ENCODE assay signal across 32 cellular contexts in the genomic region with DNA sequence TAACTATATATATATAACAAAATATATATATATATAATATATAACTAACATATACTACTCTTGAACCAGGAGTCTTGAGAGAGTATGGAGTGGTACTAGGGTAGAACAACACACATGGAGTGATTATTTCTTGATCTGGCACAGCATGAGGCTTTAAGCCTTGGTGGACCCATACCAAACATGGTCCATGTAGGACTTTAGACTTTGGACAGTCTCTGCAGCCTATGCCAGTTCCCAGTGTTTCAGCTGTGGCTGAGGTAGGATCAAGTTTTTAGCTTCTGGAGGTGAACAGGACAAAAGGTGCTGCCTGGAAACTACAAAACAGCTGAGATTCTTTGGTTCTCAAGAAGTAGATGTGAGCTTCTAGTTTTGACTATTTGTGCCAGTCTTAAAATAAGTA. TPM values are rescaled to one million over a fixed set of nuclear protein-coding genes. Genes with fewer than 3 reads are reported as not detected.
"Had no signal": no experiment of that assay in that cellular context is flagged by ENCODE, and none has a peak within 500 bp of the region (broad histone marks: within the 10 kb centered on the region; RNA-seq: fewer than 3 reads in every experiment).

No MANE protein-coding gene starts in this region.

- H3K4me3 Mint-ChIP-seq: naive thymus-derived CD8-positive, alpha-beta T cell; natural killer cell treated with Interleukin-12 subunit alpha and Interleukin-12 subunit beta and Interleukin-15 and Interleukin-18, amount 100 ng/mL, for 72 hours; nephron progenitor cell; neural crest cell; stimulated activated memory B cell treated with anti-CD40 and anti-IgM and Interleukin-4, amounts not matched to agents 10 μg/mL and 1 μg/mL and 100 μg/mL, for 72 hours; stimulated activated naive CD8-positive, alpha-beta T cell treated with anti-CD3 and anti-CD28 coated beads, Interleukin-15, amount 100 ng/mL, for 72 hours; type B pancreatic cell had no signal

- H3K9me3 Mint-ChIP-seq: stimulated activated memory B cell treated with anti-CD40 and anti-IgM and Interleukin-4, amounts not matched to agents 10 μg/mL and 1 μg/mL and 100 μg/mL, for 72 hours; stimulated activated naive CD8-positive, alpha-beta T cell treated with anti-CD3 and anti-CD28 coated beads, Interleukin-15, amount 100 ng/mL, for 72 hours had no signal

- H3K4me3 ChIP-seq: psoas muscle, skin epidermis, smooth muscle cell, spleen, suprapubic skin, testis, tibial artery, transverse colon, upper lobe of right lung, uterus had no signal

- H3K36me3 Mint-ChIP-seq: naive thymus-derived CD8-positive, alpha-beta T cell; natural killer cell treated with Interleukin-12 subunit alpha and Interleukin-12 subunit beta and Interleukin-15 and Interleukin-18, amount 100 ng/mL, for 72 hours; stimulated activated memory B cell treated with anti-CD40 and anti-IgM and Interleukin-4, amounts not matched to agents 10 μg/mL and 1 μg/mL and 100 μg/mL, for 72 hours; type B pancreatic cell had no signal

- H3K4me1 Mint-ChIP-seq: stimulated activated memory B cell treated with anti-CD40 and anti-IgM and Interleukin-4, amounts not matched to agents 10 μg/mL and 1 μg/mL and 100 μg/mL, for 72 hours had no signal

- H3K27me3 ChIP-seq: suprapubic skin, testis, tibial artery, transverse colon, upper lobe of right lung, uterus had no signal

- H3K4me1 ChIP-seq: parathyroid adenoma, psoas muscle, testis, tibial artery, transverse colon, upper lobe of right lung, uterus had no signal

- H3K36me3 ChIP-seq: neutrophil, spleen, suprapubic skin, tibial artery, transverse colon, upper lobe of right lung, uterus had no signal

- H3K27me3 Mint-ChIP-seq: progenitor cell of endocrine pancreas had no signal

- H3K9me3 ChIP-seq: neutrophil, psoas muscle, spleen, suprapubic skin, testis, tibial artery, transverse colon, upper lobe of right lung, uterus had no signal

- H3K27ac ChIP-seq: neutrophil, parathyroid adenoma, psoas muscle, skin epidermis, spleen, suprapubic skin, testis, tibial artery, transverse colon, upper lobe of right lung, uterus had no signal

- H3K27ac Mint-ChIP-seq: naive thymus-derived CD8-positive, alpha-beta T cell; natural killer cell treated with Interleukin-12 subunit alpha and Interleukin-12 subunit beta and Interleukin-15 and Interleukin-18, amount 100 ng/mL, for 72 hours; progenitor cell of endocrine pancreas; stimulated activated memory B cell treated with anti-CD40 and anti-IgM and Interleukin-4, amounts not matched to agents 10 μg/mL and 1 μg/mL and 100 μg/mL, for 72 hours; stimulated activated naive CD8-positive, alpha-beta T cell treated with anti-CD3 and anti-CD28 coated beads, Interleukin-15, amount 100 ng/mL, for 72 hours; type B pancreatic cell had no signal

- H3K9ac ChIP-seq: parathyroid adenoma had no signal

- DNase-seq: naive thymus-derived CD8-positive, alpha-beta T cell; nephron progenitor cell; nucleus accumbens; posterior cingulate gyrus; psoas muscle; right cardiac atrium; spleen; stimulated activated CD4-positive, alpha-beta T cell treated with anti-CD3 and anti-CD28 coated beads, Interleukin-12 subunit alpha, Interleukin-12 subunit beta, amount 100 ng/mL, for 4 hours; stimulated activated CD4-positive, alpha-beta T cell treated with anti-CD3 and anti-CD28 coated beads, Interleukin-1b, Interleukin-23, amount 100 ng/mL, for 48 hours; stimulated activated CD4-positive, alpha-beta T cell treated with anti-CD3 and anti-CD28 coated beads, Interleukin-4, amount 100 ng/mL, for 1 hour; stimulated activated CD4-positive, alpha-beta T cell treated with anti-CD3 and anti-CD28 coated beads, Interleukin-4, amount 100 ng/mL, for 4 hours; stimulated activated CD8-positive, alpha-beta memory T cell treated with anti-CD3 and anti-CD28 coated beads, Interleukin-4, amount 100 ng/mL, for 48 hours; stimulated activated naive CD4-positive, alpha-beta T cell; stimulated activated naive CD8-positive, alpha-beta T cell treated with anti-CD3 and anti-CD28 coated beads, Interleukin-15, amount 100 ng/mL, for 72 hours; stimulated activated naive CD8-positive, alpha-beta T cell treated with anti-CD3 and anti-CD28 coated beads, Interleukin-15, Interleukin-2, amounts not matched to agents 100 U/mL and 50 U/mL, for 24 hours; substantia nigra; testis; tibial artery; transverse colon; upper lobe of right lung; uterus had no signal

- ATAC-seq: naive thymus-derived CD8-positive, alpha-beta T cell; natural killer cell treated with Interleukin-12 subunit alpha and Interleukin-12 subunit beta and Interleukin-15 and Interleukin-18, amount 100 ng/mL, for 72 hours; psoas muscle; right cardiac atrium; sciatic nerve; stimulated activated memory B cell treated with anti-CD40 and anti-IgM and Interleukin-4, amounts not matched to agents 10 μg/mL and 1 μg/mL and 100 μg/mL, for 72 hours; stimulated activated naive CD8-positive, alpha-beta T cell treated with anti-CD3 and anti-CD28 coated beads, Interleukin-15, amount 100 ng/mL, for 72 hours; stimulated activated naive CD8-positive, alpha-beta T cell treated with anti-CD3 and anti-CD28 coated beads, Interleukin-15, Interleukin-2, amounts not matched to agents 100 U/mL and 50 U/mL, for 24 hours had no signal

RNA-seq across cellular contexts. Expression of gene CORIN, which starts 20.6 kb away (rescaled TPM):
- total RNA-seq: natural killer cell treated with Interleukin-12 subunit alpha and Interleukin-12 subunit beta and Interleukin-15 and Interleukin-18, amount 100 ng/mL, for 72 hours had no signal
